In the genomic region with DNA sequence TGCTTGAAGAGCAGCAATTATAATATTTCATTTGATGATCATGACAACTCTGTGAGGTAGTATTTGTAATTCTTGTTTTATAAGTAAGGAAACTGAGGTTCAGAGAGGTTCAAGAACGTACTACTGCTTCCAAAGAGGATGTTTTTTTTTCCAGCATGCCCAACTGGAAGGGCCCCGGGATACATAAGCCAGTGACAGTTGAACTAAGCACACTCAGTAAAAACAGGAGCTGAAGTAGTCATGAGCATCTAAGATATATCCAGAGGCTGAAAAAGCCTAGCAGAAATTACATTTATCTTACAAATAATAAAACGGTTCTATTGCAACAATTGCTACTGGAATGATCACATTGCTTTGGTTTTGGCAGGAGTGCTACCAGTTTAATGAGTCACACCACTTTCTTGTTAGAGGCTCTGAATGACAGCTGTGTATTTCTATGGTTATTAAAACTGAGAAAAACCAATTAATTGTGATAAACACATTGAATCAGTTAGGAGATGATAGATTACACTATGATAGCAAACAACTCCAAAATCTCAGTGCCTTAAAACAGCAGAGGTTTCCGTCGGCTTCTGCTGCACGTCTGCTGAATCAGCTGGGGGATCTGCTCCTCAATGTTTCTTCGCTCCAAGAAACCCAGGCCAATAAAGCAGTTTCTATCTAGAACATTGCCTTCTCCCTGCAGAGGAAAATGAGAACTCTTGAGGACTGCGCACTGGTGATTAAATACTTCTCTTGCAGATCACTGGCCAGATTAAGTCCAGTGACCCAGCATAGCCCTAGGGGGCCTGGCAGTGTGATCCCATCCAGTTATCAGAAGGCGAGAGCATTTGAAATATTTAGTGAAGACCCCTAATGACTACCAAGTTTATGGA, we compare ENCODE assay signal across 19 cellular contexts.
DNase-seq lines count a peak whose midpoint lies in the region; ATAC-seq and TF ChIP-seq lines count a peak whose summit lies in the region.
"Had no signal": no experiment of that assay in that cellular context is flagged by ENCODE, and none has a peak within 500 bp of the region (broad histone marks: within the 10 kb centered on the region; RNA-seq: fewer than 3 reads in every experiment).

No MANE protein-coding gene starts in this region.

- no peak overlapping the region for H4K8ac ChIP-seq in H9 (replicated peaks; ENCODE audit: insufficient read length, low read depth, low read length)

- TF ChIP-seq CTCF in MCF 10A (IDR thresholded peaks at IDR 0.05; ENCODE audit: unreplicated experiment) (no peak), breast epithelium (IDR thresholded peaks at IDR 0.05) (no peak), brain microvascular endothelial cell (IDR thresholded peaks at IDR 0.05; ENCODE audit: low read depth, low read length, missing control alignments) (no peak), gastroesophageal sphincter (IDR thresholded peaks at IDR 0.05) (no peak), transverse colon (IDR thresholded peaks at IDR 0.05) (no peak), glutamatergic neuron (IDR thresholded peaks at IDR 0.05; ENCODE audit: partially characterized antibody, unreplicated experiment) (no peak), H9 (conservative IDR thresholded peaks at IDR 0.05) (no peak), WERI-Rb-1 (IDR thresholded peaks at IDR 0.05; ENCODE audit: low read depth, low read length) (no peak)

- no TSS peak for BruUV-seq in MCF 10A (replicated peaks; lab: Mats Ljungman, UMichigan)

- in situ Hi-C loops in brain microvascular endothelial cell (cut with HindIII; ENCODE audit: low pct_ligation_motif_present, low sequenced_read_pairs) (no loop called here), transverse colon (cut with MboI; ENCODE audit: low pct_ligation_motif_present in 1 of 4, low pct_unique_long_range_greater_than_20kb in 1 of 4, low sequenced_read_pairs in 3 of 4) (loop anchor here in 1 of 4 donors (25.0 kb wide), 1 partner anchor 531 kb away; the partner anchor contains the start of gene PLPP3)

- H3K4me3 Mint-ChIP-seq in MCF 10A (ENCODE audit: unreplicated experiment) (no peak overlapping the region), glutamatergic neuron (ENCODE audit: unreplicated experiment) (no peak overlapping the region), H9 (no peak overlapping the region)
- H3K4me3 Mint-ChIP-seq: activated CD8-positive, alpha-beta T cell treated with anti-CD3 and anti-CD28 coated beads for 36 hours; CD8-positive, alpha-beta T cell; endodermal cell; GM23338; naive thymus-derived CD4-positive, alpha-beta T cell had no signal

- H2BK12ac ChIP-seq in H9 (ENCODE audit: insufficient read length, low read depth, low read length), result no peak overlapping the region

- no peak overlapping the region for H3K18ac ChIP-seq in H9 (ENCODE audit: insufficient read length, low read depth, low read length)

- no peaks in the 10 kb centered on the region for H3K4me1 Mint-ChIP-seq in MCF 10A (ENCODE audit: insufficient read depth, unreplicated experiment)
- no peaks in the 10 kb centered on the region for H3K4me1 Mint-ChIP-seq in glutamatergic neuron (ENCODE audit: low read depth, unreplicated experiment)
- peaks cover 0 to 4% of the 10 kb centered on the region in 2 experiments; a peak in 1 of 4 replicates for H3K4me1 Mint-ChIP-seq in H9
- H3K4me1 Mint-ChIP-seq: naive thymus-derived CD4-positive, alpha-beta T cell had no signal

- no peak overlapping the region for H2BK5ac ChIP-seq in H9 (ENCODE audit: insufficient read length, low read length)

- no peaks in the 10 kb centered on the region for H4K20me1 ChIP-seq in H9 (ENCODE audit: control insufficient read depth, insufficient read depth, insufficient read length)

- CTCF ChIA-PET in MCF 10A (lab: Yijun Ruan, JAX), result interaction anchor here (0.7 to 1.4 kb wide), 2 partner anchors 19 to 23 kb away, joined by 3 to 4 read pairs; no protein-coding TSS in a partner anchor

- H3K36me3 ChIP-seq in breast epithelium, result no peaks in the 10 kb centered on the region
- H3K36me3 ChIP-seq in brain microvascular endothelial cell (replicated peaks), result no peaks in the 10 kb centered on the region
- H3K36me3 ChIP-seq in gastroesophageal sphincter, result no peaks in the 10 kb centered on the region
- H3K36me3 ChIP-seq in transverse colon, result no peaks in the 10 kb centered on the region
- no peaks in the 10 kb centered on the region for H3K36me3 ChIP-seq in WERI-Rb-1

- H3K4me3 ChIP-seq in breast epithelium (no peak overlapping the region), brain microvascular endothelial cell (ENCODE audit: low read depth, low read length) (no peak overlapping the region), gastroesophageal sphincter (no peak overlapping the region), transverse colon (no peak overlapping the region), WERI-Rb-1 (ENCODE audit: low read depth, low read length) (no peak overlapping the region)
- H3K4me3 ChIP-seq: body of pancreas, GM23338 had no signal

- H2BK20ac ChIP-seq in H9 (ENCODE audit: low read depth, low read length, poor library complexity, severe bottlenecking), result no peak overlapping the region

- DNase-seq in MCF 10A (ENCODE audit: unreplicated experiment) (peak; percentile 61), breast epithelium (ENCODE audit: low spot score in 2 of 2) (no peak), brain microvascular endothelial cell (peak; percentile 34), transverse colon (no peak), glutamatergic neuron (no peak), H9 (no peak), WERI-Rb-1 (no peak)
- DNase-seq: activated CD8-positive, alpha-beta T cell treated with anti-CD3 and anti-CD28 coated beads for 36 hours; body of pancreas; CD8-positive, alpha-beta T cell; endodermal cell; hippocampal formation; left colon; naive thymus-derived CD4-positive, alpha-beta T cell; NCI-H1105 treated with DMSO at 0.1 percent for 48 hours; NCI-H2227 treated with DMSO at 0.1 percent for 48 hours; stimulated activated CD4-positive, alpha-beta T cell treated with anti-CD3 and anti-CD28 coated beads, Interleukin-4, amount 100 ng/mL, for 1 hour had no signal

- intact Hi-C loops in MCF 10A (cut with micrococcal nuclease) (no loop called here), breast epithelium (cut with DNase I; ENCODE audit: low total_unique reads) (no loop called here), transverse colon (cut with DNase I; ENCODE audit: low total_unique reads) (no loop called here)

- H3K4ac ChIP-seq in H9 (ENCODE audit: low read depth, low read length), result no peak overlapping the region

- H3K27ac Mint-ChIP-seq in MCF 10A (ENCODE audit: low read depth, unreplicated experiment) (no peak overlapping the region), glutamatergic neuron (ENCODE audit: unreplicated experiment) (no peak overlapping the region), H9 (no peak overlapping the region)
- H3K27ac Mint-ChIP-seq: activated CD8-positive, alpha-beta T cell treated with anti-CD3 and anti-CD28 coated beads for 36 hours; CD8-positive, alpha-beta T cell; endodermal cell; GM23338; naive thymus-derived CD4-positive, alpha-beta T cell had no signal

- POLR2A ChIA-PET in MCF 10A (lab: Yijun Ruan, JAX), result interaction anchor here (0.5 to 1.9 kb wide), 4 partner anchors 10 to 307 kb away, joined by 3 to 4 read pairs (median 4); no protein-coding TSS in a partner anchor

- H3K27me3 Mint-ChIP-seq in MCF 10A (ENCODE audit: insufficient read depth, unreplicated experiment), result no peaks in the 10 kb centered on the region
- H3K27me3 Mint-ChIP-seq in glutamatergic neuron (ENCODE audit: unreplicated experiment), result no peaks in the 10 kb centered on the region
- no peaks in the 10 kb centered on the region for H3K27me3 Mint-ChIP-seq in H9 (ENCODE audit: low read depth)

- no peaks in the 10 kb centered on the region for H3K79me1 ChIP-seq in H9 (ENCODE audit: insufficient read depth, low read depth, low read length, poor library complexity, severe bottlenecking)

- no peak overlapping the region for H3K14ac ChIP-seq in H9 (ENCODE audit: insufficient read depth, low read length)

- no peak overlapping the region for H2BK120ac ChIP-seq in H9 (ENCODE audit: low read depth, low read length, poor library complexity, severe bottlenecking)

- no peak overlapping the region for H4K91ac ChIP-seq in H9 (ENCODE audit: insufficient read length, low read depth, low read length)

- 48 to 57% methylated on average over 7 to 9 of the region's 9 CpGs for WGBS in gastroesophageal sphincter (ENCODE audit: low coverage in 1 of 2), 2 donors
- WGBS in transverse colon (ENCODE audit: low coverage in 1 of 2), 2 donors, result 58 to 66% methylated on average over 4 to 9 of the region's 9 CpGs
- no CpG with 5 or more reads among the region's 9 CpGs for WGBS in H9 (ENCODE audit: extremely low coverage, insufficient read length, low lambda C conversion rate)

- no peak overlapping the region for H3K23ac ChIP-seq in H9 (ENCODE audit: insufficient read length, low read depth, low read length)

- no peak overlapping the region for H2AFZ ChIP-seq in H9 (ENCODE audit: low read length)
- H2AFZ ChIP-seq: GM23338 had no signal

- H3K79me2 ChIP-seq in H9 (ENCODE audit: insufficient read depth, low read length), result no peaks in the 10 kb centered on the region

- peaks cover 0 to 1% of the 10 kb centered on the region in 2 donors for H3K4me1 ChIP-seq in breast epithelium
- peaks cover 0 to 20% (median 3%) of the 10 kb centered on the region in 3 donors for H3K4me1 ChIP-seq in gastroesophageal sphincter
- H3K4me1 ChIP-seq in transverse colon, result no peaks in the 10 kb centered on the region
- H3K4me1 ChIP-seq in H9 (ENCODE audit: insufficient read depth, low read length), result peaks cover 2% of the 10 kb centered on the region; the same call in 1 of the 2 replicates
- H3K4me1 ChIP-seq: body of pancreas had no signal

- H3K56ac ChIP-seq in H9 (ENCODE audit: insufficient read length, low read depth, low read length), result no peak overlapping the region

- H3K9me3 ChIP-seq in breast epithelium (no peaks in the 10 kb centered on the region), gastroesophageal sphincter (no peaks in the 10 kb centered on the region), transverse colon (no peaks in the 10 kb centered on the region), H9 (ENCODE audit: control insufficient read depth, low read depth, low read length) (no peaks in the 10 kb centered on the region), WERI-Rb-1 (ENCODE audit: severe bottlenecking) (no peaks in the 10 kb centered on the region)
- H3K9me3 ChIP-seq: body of pancreas had no signal

- H3K27me3 ChIP-seq in breast epithelium, result no peaks in the 10 kb centered on the region
- no peaks in the 10 kb centered on the region for H3K27me3 ChIP-seq in brain microvascular endothelial cell (replicated peaks)
- no peaks in the 10 kb centered on the region for H3K27me3 ChIP-seq in gastroesophageal sphincter
- no peaks in the 10 kb centered on the region for H3K27me3 ChIP-seq in transverse colon
- H3K27me3 ChIP-seq in H9 (ENCODE audit: insufficient read depth, low read length), result no peaks in the 10 kb centered on the region
- no peaks in the 10 kb centered on the region for H3K27me3 ChIP-seq in WERI-Rb-1 (ENCODE audit: insufficient read depth, low read depth, severe bottlenecking)
- H3K27me3 ChIP-seq: body of pancreas had no signal

- no peak overlapping the region for H4K5ac ChIP-seq in H9 (ENCODE audit: insufficient read length, low read depth, low read length)

- no peak overlapping the region for H2BK15ac ChIP-seq in H9 (ENCODE audit: low read depth, low read length)

- H3K9me3 Mint-ChIP-seq in MCF 10A (ENCODE audit: unreplicated experiment), result no peaks in the 10 kb centered on the region
- peaks cover 1% of the 10 kb centered on the region for H3K9me3 Mint-ChIP-seq in glutamatergic neuron (ENCODE audit: unreplicated experiment)
- no peaks in the 10 kb centered on the region for H3K9me3 Mint-ChIP-seq in H9
- H3K9me3 Mint-ChIP-seq: activated CD8-positive, alpha-beta T cell treated with anti-CD3 and anti-CD28 coated beads for 36 hours; CD8-positive, alpha-beta T cell; endodermal cell; GM23338; naive thymus-derived CD4-positive, alpha-beta T cell had no signal

- no peak overlapping the region for H3T11ph ChIP-seq in H9 (ENCODE audit: low read length)

- no peak overlapping the region for H2AK5ac ChIP-seq in H9 (ENCODE audit: insufficient read length, low read length)

- no peak overlapping the region for H3K9ac ChIP-seq in H9 (ENCODE audit: extremely low read depth, insufficient read length, low read length)

- TF ChIP-seq EP300 in gastroesophageal sphincter (IDR thresholded peaks at IDR 0.05), result no peak
- TF ChIP-seq EP300 in transverse colon (IDR thresholded peaks at IDR 0.05; ENCODE audit: low read depth), result no peak

- no peak overlapping the region for H3K4me2 ChIP-seq in H9 (ENCODE audit: insufficient read depth, insufficient read length, low read length)
- H3K4me2 ChIP-seq: GM23338 had no signal

- peak; percentile 48 for ATAC-seq in gastroesophageal sphincter
- ATAC-seq: activated CD8-positive, alpha-beta T cell treated with anti-CD3 and anti-CD28 coated beads for 36 hours; body of pancreas; CD8-positive, alpha-beta T cell; GM23338; left colon; naive thymus-derived CD4-positive, alpha-beta T cell had no signal

- H3K27ac ChIP-seq in breast epithelium (no peak overlapping the region), brain microvascular endothelial cell (no peak overlapping the region), gastroesophageal sphincter (peak overlapping the region in 1 of 4 donors; percentile 11), transverse colon (peak overlapping the region in 3 of 4 donors; percentile 6 to 48 (median 20)), H9 (ENCODE audit: insufficient read length, low read depth, low read length) (no peak overlapping the region), WERI-Rb-1 (no peak overlapping the region)
- H3K27ac ChIP-seq: body of pancreas had no signal

- TF ChIP-seq POLR2A in breast epithelium (IDR thresholded peaks at IDR 0.05) (no peak), gastroesophageal sphincter (IDR thresholded peaks at IDR 0.05) (no peak), transverse colon (IDR thresholded peaks at IDR 0.05) (no peak)

- H3K36me3 Mint-ChIP-seq in MCF 10A (ENCODE audit: insufficient read depth, unreplicated experiment) (no peaks in the 10 kb centered on the region), glutamatergic neuron (ENCODE audit: unreplicated experiment) (no peaks in the 10 kb centered on the region), H9 (ENCODE audit: insufficient read depth in 1 of 3, low read depth in 3 of 3) (no peaks in the 10 kb centered on the region)
- H3K36me3 Mint-ChIP-seq: CD8-positive, alpha-beta T cell; naive thymus-derived CD4-positive, alpha-beta T cell had no signal

- H3K23me2 ChIP-seq in H9 (ENCODE audit: insufficient read length, low read depth, low read length, poor library complexity, severe bottlenecking), result no peaks in the 10 kb centered on the region

Comparison
In these comparisons a context has a peak if more than half of its experiments do, and no peak if none do; other contexts are left out.
1. DNase-seq: peak in MCF 10A (single experiment) and brain microvascular endothelial cell (single experiment); none in breast epithelium (0 of 2), transverse colon (single experiment), glutamatergic neuron (single experiment), H9 (single experiment) and WERI-Rb-1 (single experiment).
2. H3K27ac ChIP-seq: peak in transverse colon (3 of 4); none in breast epithelium (0 of 2), brain microvascular endothelial cell (single experiment), H9 (single experiment) and WERI-Rb-1 (single experiment).